8 cellular contexts compared by ENCODE assay signal in genomic region chr5:71887680-71888079, GRCh38.
DNase-seq lines count a peak whose midpoint lies in the region; ATAC-seq and TF ChIP-seq lines count a peak whose summit lies in the region.

No MANE protein-coding gene starts in this region.

- H3K4me1 ChIP-seq in mesendoderm (ENCODE audit: control insufficient read depth, low read depth, low read length): no peaks in the 10 kb centered on the region

- H3K27ac ChIP-seq in brain microvascular endothelial cell (peak overlapping the region; percentile 3), mesendoderm (ENCODE audit: low read depth, low read length) (no peak overlapping the region)

- no peak overlapping the region for H3K9ac ChIP-seq in mesendoderm (ENCODE audit: low read length)

- DNase-seq in COLO829 (ENCODE audit: low spot score): peak; percentile 62
- DNase-seq in NCI-H774 (lab: John Stamatoyannopoulos, UW): peak; percentile 19
- DNase-seq in brain microvascular endothelial cell: peak; percentile 79
- DNase-seq in mesendoderm: peak; percentile 89
- no peak for DNase-seq in NCI-H2107 (lab: John Stamatoyannopoulos, UW)
- DNase-seq in activated CD8-positive, alpha-beta memory T cell treated with anti-CD3 and anti-CD28 coated beads, Interleukin-2, amount 50 U/mL, for 48 hours: no peak

- no peaks in the 10 kb centered on the region for H3K79me1 ChIP-seq in mesendoderm (ENCODE audit: low read length)

- H2BK120ac ChIP-seq in mesendoderm (ENCODE audit: low read depth, low read length): no peak overlapping the region

- no peak overlapping the region for H2BK5ac ChIP-seq in mesendoderm (ENCODE audit: low read length)

- in situ Hi-C loops in brain microvascular endothelial cell (cut with HindIII; ENCODE audit: low pct_ligation_motif_present, low sequenced_read_pairs): no loop called here

- H3K4me2 ChIP-seq in mesendoderm (ENCODE audit: low read length): no peak overlapping the region

- H3K36me3 ChIP-seq in brain microvascular endothelial cell (replicated peaks): no peaks in the 10 kb centered on the region
- no peaks in the 10 kb centered on the region for H3K36me3 ChIP-seq in mesendoderm (ENCODE audit: control insufficient read depth, insufficient read depth, low read length)

- no peak overlapping the region for H2AK5ac ChIP-seq in mesendoderm (ENCODE audit: low read length)

- H3K4me3 ChIP-seq in brain microvascular endothelial cell (ENCODE audit: low read depth, low read length): no peak overlapping the region
- no peak overlapping the region for H3K4me3 ChIP-seq in mesendoderm (ENCODE audit: low read length)

- H3K4ac ChIP-seq in mesendoderm (ENCODE audit: low read depth, low read length): no peak overlapping the region

- TF ChIP-seq CTCF in brain microvascular endothelial cell (IDR thresholded peaks at IDR 0.05; ENCODE audit: low read depth, low read length, missing control alignments): no peak

- no peak overlapping the region for H4K8ac ChIP-seq in mesendoderm (ENCODE audit: low read depth, low read length)

- ATAC-seq in GM18870 (IDR thresholded peaks at IDR 0.05; ENCODE audit: unreplicated experiment): peak; percentile 98
- peak; percentile 95 for ATAC-seq in HG02981 (IDR thresholded peaks at IDR 0.05; ENCODE audit: unreplicated experiment)

- WGBS in mesendoderm (ENCODE audit: extremely low coverage, insufficient coverage, low lambda C conversion rate): no CpG with 5 or more reads among the region's 2 CpGs

- H4K5ac ChIP-seq in mesendoderm (ENCODE audit: low read length): no peak overlapping the region

- H3K79me2 ChIP-seq in mesendoderm (ENCODE audit: control insufficient read depth, insufficient read depth, low read length): no peaks in the 10 kb centered on the region

- no peak overlapping the region for H2BK15ac ChIP-seq in mesendoderm (replicated peaks; ENCODE audit: low read depth)

- H3K56ac ChIP-seq in mesendoderm (ENCODE audit: low read length): no peak overlapping the region

- H3K23ac ChIP-seq in mesendoderm (ENCODE audit: low read length): no peak overlapping the region

- H3K27me3 ChIP-seq in brain microvascular endothelial cell (replicated peaks) (no peaks in the 10 kb centered on the region), mesendoderm (ENCODE audit: insufficient read depth, low read length, poor library complexity) (no peaks in the 10 kb centered on the region)

- H3K18ac ChIP-seq in mesendoderm (ENCODE audit: low read length): no peak overlapping the region

Comparison
In these comparisons a context has a peak if more than half of its experiments do, and no peak if none do; other contexts are left out.
1. DNase-seq: peak in COLO829 (single experiment), NCI-H774 (single experiment), brain microvascular endothelial cell (single experiment) and mesendoderm (single experiment); none in NCI-H2107 (single experiment) and activated CD8-positive, alpha-beta memory T cell treated with anti-CD3 and anti-CD28 coated beads, Interleukin-2, amount 50 U/mL, for 48 hours (single experiment).